Comparison of ENCODE assay signal across 1 cellular context in genomic region chr12:95789126-95790024, GRCh38.
TF ChIP-seq lines count a peak whose summit lies in the region.

No MANE protein-coding gene starts in this region.

TF ChIP-seq in HepG2, 621 proteins besides CTCF, POLR2A, EP300 and RAD21 (continued from another document):
- peak; percentile 92 for TF ChIP-seq ZNF800 (CRISPR knock-in tag; IDR thresholded peaks at IDR 0.05)
- TF ChIP-seq ARID5B (CRISPR knock-in tag; IDR thresholded peaks at IDR 0.05): no peak
- TF ChIP-seq ETV5 (CRISPR knock-in tag; IDR thresholded peaks at IDR 0.05; ENCODE audit: borderline replicate concordance): no peak
- 0 out of 2 replicates have a peak, but pooled peaks have one; percentile 46 for TF ChIP-seq KDM3A (CRISPR knock-in tag; IDR thresholded peaks at IDR 0.05; ENCODE audit: low read depth)
- TF ChIP-seq TOPORS (CRISPR knock-in tag; IDR thresholded peaks at IDR 0.05): no peak
- peak; percentile 24; the same call in 1 of the 2 replicates for TF ChIP-seq THAP9 (CRISPR knock-in tag; IDR thresholded peaks at IDR 0.05; ENCODE audit: borderline replicate concordance)
- TF ChIP-seq ISL2 (CRISPR knock-in tag; IDR thresholded peaks at IDR 0.05): no peak
- no peak for TF ChIP-seq AGO1 (IDR thresholded peaks at IDR 0.05; ENCODE audit: low read depth, low read length, poor library complexity, severe bottlenecking)
- no peak for TF ChIP-seq ZNF607 (CRISPR knock-in tag; IDR thresholded peaks at IDR 0.05; ENCODE audit: borderline replicate concordance)
- TF ChIP-seq HNRNPL (IDR thresholded peaks at IDR 0.05; ENCODE audit: low read depth, low read length): 0 out of 2 replicates have a peak, but pooled peaks have one; percentile 2
- TF ChIP-seq ZNF703 (CRISPR knock-in tag; IDR thresholded peaks at IDR 0.05; ENCODE audit: borderline replicate concordance): no peak
- peak; percentile 54; the same call in 1 of the 2 replicates for TF ChIP-seq POGK (CRISPR knock-in tag; conservative IDR thresholded peaks at IDR 0.05)
- no peak for TF ChIP-seq PAXIP1 (CRISPR knock-in tag; conservative IDR thresholded peaks at IDR 0.05)
- no peak for TF ChIP-seq FOXA3 (CRISPR knock-in tag; IDR thresholded peaks at IDR 0.05)
- TF ChIP-seq SOX6 (IDR thresholded peaks at IDR 0.05): no peak
- TF ChIP-seq SOX6 (CRISPR knock-in tag; IDR thresholded peaks at IDR 0.05): 0 out of 2 replicates have a peak, but pooled peaks have one; percentile 11
- no peak for TF ChIP-seq ZNF335 (CRISPR knock-in tag; IDR thresholded peaks at IDR 0.05)
- no peak for TF ChIP-seq ZNF557 (CRISPR knock-in tag; IDR thresholded peaks at IDR 0.05)
- no peak for TF ChIP-seq NR2F2 (IDR thresholded peaks at IDR 0.05; ENCODE audit: borderline replicate concordance, low read depth)
- TF ChIP-seq PRMT3 (CRISPR knock-in tag; IDR thresholded peaks at IDR 0.05; ENCODE audit: borderline replicate concordance, low read depth): no peak
- TF ChIP-seq IKZF4 (CRISPR knock-in tag; IDR thresholded peaks at IDR 0.05; ENCODE audit: borderline replicate concordance, low read depth, not compliant biosample characterization): no peak
- TF ChIP-seq RBFOX2 (IDR thresholded peaks at IDR 0.05; ENCODE audit: low read depth, low read length): no peak
- TF ChIP-seq MLXIP (CRISPR knock-in tag; IDR thresholded peaks at IDR 0.05; ENCODE audit: borderline replicate concordance): no peak
- TF ChIP-seq DRAP1 (CRISPR knock-in tag; IDR thresholded peaks at IDR 0.05): no peak
- TF ChIP-seq KLF6 (CRISPR knock-in tag; IDR thresholded peaks at IDR 0.05): no peak
- no peak for TF ChIP-seq ZNF674 (CRISPR knock-in tag; IDR thresholded peaks at IDR 0.05; ENCODE audit: low read depth)
- TF ChIP-seq MTERF4 (CRISPR knock-in tag; IDR thresholded peaks at IDR 0.05): 0 out of 2 replicates have a peak, but pooled peaks have one; percentile 44
- TF ChIP-seq ZNF275 (CRISPR knock-in tag; IDR thresholded peaks at IDR 0.05; ENCODE audit: borderline replicate concordance): no peak
- TF ChIP-seq EZH2 (conservative IDR thresholded peaks at IDR 0.05; ENCODE audit: low read depth, low read length): no peak
- no peak for TF ChIP-seq CREB3 (CRISPR knock-in tag; IDR thresholded peaks at IDR 0.05)
